In genomic region chr11:107653077-107653476, GRCh38 we compare ENCODE assay signal across 22 cellular contexts. TPM values are rescaled to one million over a fixed set of nuclear protein-coding genes. Genes with fewer than 3 reads are reported as not detected.
"Had no signal": no experiment of that assay in that cellular context is flagged by ENCODE, and none has a peak within 500 bp of the region (broad histone marks: within the 10 kb centered on the region; RNA-seq: fewer than 3 reads in every experiment).

No MANE protein-coding gene starts in this region.

- H3K4me3 Mint-ChIP-seq: activated naive CD4-positive, alpha-beta T cell treated with anti-CD3 and anti-CD28 coated beads, Interleukin-2, amount 50 U/mL, for 24 hours had no signal

- FAIRE-seq: keratinocyte, urothelium cell line had no signal

- H3K36me3 Mint-ChIP-seq: activated naive CD4-positive, alpha-beta T cell treated with anti-CD3 and anti-CD28 coated beads, Interleukin-2, amount 50 U/mL, for 24 hours had no signal

- H3K27ac Mint-ChIP-seq: activated naive CD4-positive, alpha-beta T cell treated with anti-CD3 and anti-CD28 coated beads, Interleukin-2, amount 50 U/mL, for 24 hours; progenitor cell of endocrine pancreas had no signal

- H3K4me3 ChIP-seq: tibial nerve had no signal

- H3K9me3 ChIP-seq: tibial nerve had no signal

- DNase-seq: activated CD4-positive, alpha-beta T cell treated with anti-CD3 and anti-CD28 coated beads for 1 hour; activated CD4-positive, alpha-beta T cell treated with anti-CD3 and anti-CD28 coated beads, Interleukin-2, amount 50 U/mL, for 4 hours; activated gamma-delta T cell; amniotic stem cell; central memory CD4-positive, alpha-beta T cell; cortex of kidney; effector CD8-positive, alpha-beta T cell; foreskin melanocyte; hypothalamus; mammary epithelial cell; stimulated activated CD4-positive, alpha-beta T cell treated with anti-CD3 and anti-CD28 coated beads, Interleukin-2, amount 100 ng/mL, for 24 hours; stimulated activated naive CD4-positive, alpha-beta T cell treated with Interleukin-2 at 50 U/mL for 16 hours; T-helper 1 cell; T1000 had no signal

- H3K4me1 Mint-ChIP-seq: activated naive CD4-positive, alpha-beta T cell treated with anti-CD3 and anti-CD28 coated beads, Interleukin-2, amount 50 U/mL, for 24 hours had no signal

- H3K27ac ChIP-seq: tibial nerve, VCaP had no signal

- H3K27me3 ChIP-seq: tibial nerve had no signal

- H3K4me1 ChIP-seq: tibial nerve had no signal

- H3K9me3 Mint-ChIP-seq: activated naive CD4-positive, alpha-beta T cell treated with anti-CD3 and anti-CD28 coated beads, Interleukin-2, amount 50 U/mL, for 24 hours had no signal

- H3K36me3 ChIP-seq: tibial nerve had no signal

RNA-seq across cellular contexts. Expression of gene SLN, which starts 58.8 kb away (rescaled TPM):
- total RNA-seq: activated CD8-positive, alpha-beta memory T cell treated with anti-CD3 and anti-CD28 coated beads for 36 hours; mammary epithelial cell; osteoblast; progenitor cell of endocrine pancreas had no signal
